8 cellular contexts compared by ENCODE assay signal in the genomic region with DNA sequence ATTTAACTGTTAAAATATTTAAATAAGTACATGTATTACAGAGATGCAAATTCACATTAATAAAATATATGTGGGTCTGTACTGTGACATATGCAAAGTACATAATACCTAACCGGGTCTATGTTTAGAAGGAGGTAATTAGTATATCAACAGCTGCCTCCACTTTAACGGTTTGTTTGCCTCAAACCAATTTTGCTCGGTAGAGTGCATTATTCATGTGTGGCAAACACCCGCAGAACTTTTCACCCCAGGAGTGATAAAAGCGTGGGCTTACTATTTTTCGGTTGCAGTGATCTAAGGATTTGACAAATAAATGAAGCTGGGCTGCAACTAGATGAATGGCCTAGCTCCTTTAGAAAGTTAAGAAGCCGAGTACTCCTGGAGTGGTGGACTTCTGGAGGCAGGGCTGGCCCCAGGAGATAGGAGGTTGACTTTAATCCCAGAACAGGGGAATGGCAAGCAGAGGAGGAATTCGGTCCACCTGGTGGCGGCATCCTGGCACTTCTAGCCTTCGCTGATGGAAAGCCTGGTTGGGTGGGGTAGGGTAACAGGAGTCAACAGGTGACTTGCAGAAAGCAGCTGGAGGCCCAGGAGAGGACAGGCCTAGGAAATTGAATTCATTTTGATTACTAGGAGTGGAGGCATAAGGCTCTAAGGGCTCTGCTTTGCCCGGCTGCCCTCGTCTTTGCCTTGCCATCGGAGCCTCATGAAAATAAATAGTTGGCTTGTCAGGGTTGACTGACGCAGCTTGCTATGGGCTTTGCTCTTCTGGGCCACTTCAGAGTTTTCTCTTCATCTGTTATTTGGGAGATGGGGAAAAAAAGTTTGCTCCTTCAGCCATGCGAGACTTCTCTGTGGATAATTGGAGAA. TPM values are rescaled to one million over a fixed set of nuclear protein-coding genes. Genes with fewer than 3 reads are reported as not detected.
DNase-seq lines count a peak whose midpoint lies in the region; FAIRE-seq and TF ChIP-seq lines count a peak whose summit lies in the region.

No MANE protein-coding gene starts in this region.

- no peak overlapping the region for H3K4me3 ChIP-seq in osteoblast (ENCODE audit: insufficient read depth, low read length)

- H3K27ac ChIP-seq in cingulate gyrus (ENCODE audit: low read depth, low read length): peak overlapping the region; percentile 14
- no peak overlapping the region for H3K27ac ChIP-seq in osteoblast (ENCODE audit: low read depth, low read length)

- intact Hi-C loops in Calu3 (cut with micrococcal nuclease; ENCODE audit: unreplicated experiment): loop anchor here (1.0 to 2.0 kb wide), 5 partner anchors 10 to 319 kb away; no protein-coding TSS in a partner anchor

- H3K79me2 ChIP-seq in osteoblast (ENCODE audit: insufficient read depth, low read length): peaks cover 16% of the 10 kb centered on the region

- POLR2A ChIA-PET in HEK293T (lab: Yijun Ruan, JAX): no interaction called here

- no peak for TF ChIP-seq POLR2A in GM12892 (IDR thresholded peaks at IDR 0.05; ENCODE audit: low read depth, low read length)

- no peaks in the 10 kb centered on the region for H3K9me3 ChIP-seq in osteoblast (ENCODE audit: low read depth, low read length)

- peak; percentile 86 for DNase-seq in Calu3
- DNase-seq in HEK293T (ENCODE audit: extremely low spot score): peak; percentile 27
- DNase-seq in NCI-H524 (lab: John Stamatoyannopoulos, UW): peak; percentile 82 to 94
- peak; percentile 14 for DNase-seq in osteoblast (ENCODE audit: insufficient read length, low spot score, missing footprints)
- no peak for DNase-seq in GM12892 (ENCODE audit: insufficient read length)
- DNase-seq in SIG-M5 (lab: John Stamatoyannopoulos, UW): no peak
- no peak for DNase-seq in activated CD8-positive, alpha-beta memory T cell treated with anti-CD3 and anti-CD28 coated beads, Interleukin-2, amount 50 U/mL, for 48 hours

- BruUV-seq in Calu3 (replicated peaks; lab: Mats Ljungman, UMichigan): no TSS peak

- no peak for FAIRE-seq in GM12892 (lab: Jason Lieb, UNC)

- H3K4me2 ChIP-seq in osteoblast (ENCODE audit: insufficient read depth, low read length): no peak overlapping the region

- TF ChIP-seq CTCF in Calu3 (IDR thresholded peaks at IDR 0.05; ENCODE audit: unreplicated experiment) (peak; percentile 77), osteoblast (IDR thresholded peaks at IDR 0.05; ENCODE audit: extremely low read depth, low read depth, low read length) (peak; percentile 14)

- no peak overlapping the region for H2AFZ ChIP-seq in osteoblast (ENCODE audit: low read length)

- no peaks in the 10 kb centered on the region for H3K27me3 Mint-ChIP-seq in Calu3 (ENCODE audit: unreplicated experiment)

- peaks cover 39% of the 10 kb centered on the region for H3K36me3 Mint-ChIP-seq in Calu3 (ENCODE audit: insufficient read depth, unreplicated experiment)

- CTCF ChIA-PET in Calu3 (lab: Charles Lee) (interaction anchor here (0.7 to 5.7 kb wide), 7 partner anchors 10 to 1077 kb away, joined by 3 to 55 read pairs (median 5); no protein-coding TSS in a partner anchor), HEK293T (lab: Yijun Ruan, JAX) (no interaction called here)

- no peaks in the 10 kb centered on the region for H3K27me3 ChIP-seq in osteoblast (ENCODE audit: insufficient read depth, low read length)

- peak overlapping the region; percentile 84 for H3K4me3 Mint-ChIP-seq in Calu3 (ENCODE audit: low read depth, unreplicated experiment)

- peak overlapping the region; percentile 3 for H3K27ac Mint-ChIP-seq in Calu3 (ENCODE audit: unreplicated experiment)

- no peaks in the 10 kb centered on the region for H3K9me3 Mint-ChIP-seq in Calu3 (ENCODE audit: low read depth, unreplicated experiment)

- H4K20me1 ChIP-seq in osteoblast (ENCODE audit: insufficient read depth, low read length): peaks cover 6% of the 10 kb centered on the region

- peaks cover 55% of the 10 kb centered on the region for H3K4me1 Mint-ChIP-seq in Calu3 (ENCODE audit: low read depth, unreplicated experiment)

- H3K36me3 ChIP-seq in osteoblast (ENCODE audit: insufficient read depth, low read length): no peaks in the 10 kb centered on the region

- H3K4me1 ChIP-seq in osteoblast (ENCODE audit: insufficient read depth, low read length): peaks cover 13% of the 10 kb centered on the region

TF ChIP-seq in HEK293T, 16 proteins besides CTCF, POLR2A, EP300 and RAD21:
- TF ChIP-seq BHLHE40 (IDR thresholded peaks at IDR 0.05; ENCODE audit: borderline replicate concordance) (no peak), ARNT (IDR thresholded peaks at IDR 0.05) (no peak), FOXA1 (IDR thresholded peaks at IDR 0.05) (no peak), TARDBP (IDR thresholded peaks at IDR 0.05) (no peak), ZNF384 (IDR thresholded peaks at IDR 0.05) (no peak), FOXK2 (IDR thresholded peaks at IDR 0.05) (no peak), L3MBTL2 (conservative IDR thresholded peaks at IDR 0.05) (no peak), CTBP1 (IDR thresholded peaks at IDR 0.05; ENCODE audit: borderline replicate concordance) (no peak), FOXM1 (IDR thresholded peaks at IDR 0.05; ENCODE audit: borderline replicate concordance) (no peak), NFRKB (IDR thresholded peaks at IDR 0.05) (no peak), ELF4 (IDR thresholded peaks at IDR 0.05) (no peak), SUZ12 (IDR thresholded peaks at IDR 0.05) (no peak), SP1 (IDR thresholded peaks at IDR 0.05) (no peak), HDGF (IDR thresholded peaks at IDR 0.05; ENCODE audit: borderline replicate concordance) (no peak), LEF1 (IDR thresholded peaks at IDR 0.05; ENCODE audit: borderline replicate concordance) (no peak)
- TF ChIP-seq, protein P1, sequence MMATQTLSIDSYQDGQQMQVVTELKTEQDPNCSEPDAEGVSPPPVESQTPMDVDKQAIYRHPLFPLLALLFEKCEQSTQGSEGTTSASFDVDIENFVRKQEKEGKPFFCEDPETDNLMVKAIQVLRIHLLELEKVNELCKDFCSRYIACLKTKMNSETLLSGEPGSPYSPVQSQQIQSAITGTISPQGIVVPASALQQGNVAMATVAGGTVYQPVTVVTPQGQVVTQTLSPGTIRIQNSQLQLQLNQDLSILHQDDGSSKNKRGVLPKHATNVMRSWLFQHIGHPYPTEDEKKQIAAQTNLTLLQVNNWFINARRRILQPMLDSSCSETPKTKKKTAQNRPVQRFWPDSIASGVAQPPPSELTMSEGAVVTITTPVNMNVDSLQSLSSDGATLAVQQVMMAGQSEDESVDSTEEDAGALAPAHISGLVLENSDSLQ (IDR thresholded peaks at IDR 0.05): no peak
TF ChIP-seq in HEK293T: peak in this region for 0.

RNA-seq across cellular contexts. Expression of a gene that starts 2.4 kb away (rescaled TPM):
- total RNA-seq in Calu3 (2022) (65.9 and 79.0 TPM in 2 replicates), osteoblast (5.3 and 5.4 TPM in 2 replicates)
- not detected for polyA plus RNA-seq in GM12892 (2012; ENCODE audit: missing spikeins)

Comparison
In these comparisons a context has a peak if more than half of its experiments do, and no peak if none do; other contexts are left out.
1. DNase-seq: peak in Calu3 (single experiment), HEK293T (single experiment), NCI-H524 (2 of 2) and osteoblast (single experiment); none in GM12892 (single experiment), SIG-M5 (single experiment) and activated CD8-positive, alpha-beta memory T cell treated with anti-CD3 and anti-CD28 coated beads, Interleukin-2, amount 50 U/mL, for 48 hours (single experiment).
2. RNA of a gene that starts 2.4 kb away (total RNA-seq): 65.9 to 79.0 TPM in Calu3; 5.3 to 5.4 TPM in osteoblast; every median in the first group is over 10 times any median in the second.